8 cellular contexts compared by ENCODE assay signal in genomic region chr1:35269989-35270289, GRCh38. TPM values are rescaled to one million over a fixed set of nuclear protein-coding genes. Genes with fewer than 3 reads are reported as not detected.
DNase-seq lines count a peak whose midpoint lies in the region; ATAC-seq, FAIRE-seq and TF ChIP-seq lines count a peak whose summit lies in the region.

No MANE protein-coding gene starts in this region.

- H3K9me1 ChIP-seq in K562 (ENCODE audit: control insufficient read depth, insufficient read depth, low read length): no peaks in the 10 kb centered on the region

- H3K9ac ChIP-seq in K562 (ENCODE audit: insufficient read depth in 1 of 2, low read depth in 2 of 2, low read length in 2 of 2): peak overlapping the region; percentile 23 to 79; a peak in 3 of 4 replicates
- H3K9ac ChIP-seq in mesendoderm (ENCODE audit: low read length): peak overlapping the region; percentile 47

- no peak overlapping the region for H2AFZ ChIP-seq in K562 (ENCODE audit: low read depth, low read length)

- peaks cover 2% of the 10 kb centered on the region for H3K79me1 ChIP-seq in mesendoderm (ENCODE audit: low read length)

- no peak overlapping the region for H3K23ac ChIP-seq in mesendoderm (ENCODE audit: low read length)

- H2BK120ac ChIP-seq in mesendoderm (ENCODE audit: low read depth, low read length): no peak overlapping the region

- WGBS in K562 (ENCODE audit: insufficient coverage, low coverage, missing lambda C conversion rate): 3% methylated on average over 2 of the region's 2 CpGs
- no CpG with 5 or more reads among the region's 2 CpGs for WGBS in mesendoderm (ENCODE audit: extremely low coverage, insufficient coverage, low lambda C conversion rate)
- 72% methylated on average over 2 of the region's 2 CpGs for WGBS in urinary bladder

- peak overlapping the region; percentile 95 for H3K4me3 ChIP-seq in left ventricle myocardium inferior
- H3K4me3 ChIP-seq in K562: peak overlapping the region; percentile 88
- no peak overlapping the region for H3K4me3 ChIP-seq in mesendoderm (ENCODE audit: low read length)
- peak overlapping the region; percentile 95 for H3K4me3 ChIP-seq in urinary bladder (ENCODE audit: low read depth, low read length)

- peaks cover 43% of the 10 kb centered on the region for H3K4me1 ChIP-seq in left ventricle myocardium inferior
- peaks cover 5 to 21% of the 10 kb centered on the region in 2 experiments; a peak in 4 of 5 replicates for H3K4me1 ChIP-seq in K562 (replicated peaks in 1 of 2; ENCODE audit: control insufficient read depth in 2 of 2, insufficient read depth in 2 of 2, low read length in 2 of 2)
- peaks cover 3% of the 10 kb centered on the region for H3K4me1 ChIP-seq in mesendoderm (ENCODE audit: control insufficient read depth, low read depth, low read length)
- H3K4me1 ChIP-seq in urinary bladder (ENCODE audit: insufficient read depth): peaks cover 4% of the 10 kb centered on the region

- no peak overlapping the region for H2BK5ac ChIP-seq in mesendoderm (ENCODE audit: low read length)

- in situ Hi-C loops in K562 (cut with MboI): no loop called here

- H3K4ac ChIP-seq in mesendoderm (ENCODE audit: low read depth, low read length): no peak overlapping the region

- no peak for FAIRE-seq in K562 (lab: Jason Lieb, UNC)

- no peak overlapping the region for H4K8ac ChIP-seq in mesendoderm (ENCODE audit: low read depth, low read length)

- no peak overlapping the region for H2AK5ac ChIP-seq in mesendoderm (ENCODE audit: low read length)

- no peak overlapping the region for H3K18ac ChIP-seq in mesendoderm (ENCODE audit: low read length)

- H4K20me1 ChIP-seq in K562 (replicated peaks; ENCODE audit: control insufficient read depth, insufficient read depth, low read length): no peaks in the 10 kb centered on the region

- CTCF ChIA-PET in K562 (lab: Yijun Ruan, JAX; ENCODE audit: low intra/inter-chr PET ratio): no interaction called here

- H3K9me3 ChIP-seq in left ventricle myocardium inferior (replicated peaks) (no peaks in the 10 kb centered on the region), K562 (replicated peaks; ENCODE audit: control insufficient read depth, insufficient read depth, low read depth, low read length) (no peaks in the 10 kb centered on the region)

- no peak for DNase-seq in left ventricle myocardium inferior
- DNase-seq in left cardiac atrium: no peak
- DNase-seq in K562 (ENCODE audit: extremely low read depth in 1 of 4, low spot score in 3 of 4): no peak
- DNase-seq in mesendoderm: peak; percentile 2
- DNase-seq in NCI-H187 treated with DMSO at 0.1 percent for 48 hours (lab: John Stamatoyannopoulos, UW): no peak
- no peak for DNase-seq in NCI-H187 (lab: John Stamatoyannopoulos, UW)

- H3K27ac ChIP-seq in left ventricle myocardium inferior (replicated peaks): peak overlapping the region; percentile 92
- H3K27ac ChIP-seq in K562 (ENCODE audit: extremely low read depth, low read depth, low read length): peak overlapping the region; percentile 90
- no peak overlapping the region for H3K27ac ChIP-seq in mesendoderm (ENCODE audit: low read depth, low read length)
- H3K27ac ChIP-seq in urinary bladder (ENCODE audit: low read depth): no peak overlapping the region

- no TSS peak for BruUV-seq in K562 (replicated peaks; lab: Mats Ljungman, UMichigan)

- ATAC-seq in left cardiac atrium: no peak
- no peak for ATAC-seq in K562
- ATAC-seq in HG02588 (IDR thresholded peaks at IDR 0.05; ENCODE audit: unreplicated experiment): no peak

- POLR2A ChIA-PET in K562 (lab: Yijun Ruan, JAX): interaction anchor here (0.9 to 1.2 kb wide), 3 partner anchors 9 to 80 kb away, joined by 3 to 4 read pairs (median 3); no protein-coding TSS in a partner anchor

- TF ChIP-seq RAD21 in K562 (CRISPR knock-in tag; conservative IDR thresholded peaks at IDR 0.05 in 1 of 2, IDR thresholded peaks at IDR 0.05 in 1 of 2): no peak

- no peak for TF ChIP-seq POLR2A in K562 (conservative IDR thresholded peaks at IDR 0.05)

- H3K4me2 ChIP-seq in K562 (ENCODE audit: insufficient read depth, low read length): peak overlapping the region; percentile 100
- peak overlapping the region; percentile 60 for H3K4me2 ChIP-seq in mesendoderm (ENCODE audit: low read length)

- H2BK15ac ChIP-seq in mesendoderm (replicated peaks; ENCODE audit: low read depth): no peak overlapping the region

- H3K27me3 ChIP-seq in left ventricle myocardium inferior (ENCODE audit: low read depth) (no peaks in the 10 kb centered on the region), K562 (ENCODE audit: control insufficient read depth in 2 of 2, insufficient read depth in 2 of 2, low read length in 2 of 2) (no peaks in the 10 kb centered on the region), mesendoderm (ENCODE audit: insufficient read depth, low read length, poor library complexity) (no peaks in the 10 kb centered on the region)

- no peak for TF ChIP-seq EP300 in K562 (IDR thresholded peaks at IDR 0.05; ENCODE audit: low read length)

- H3K36me3 ChIP-seq in left ventricle myocardium inferior: no peaks in the 10 kb centered on the region
- peaks cover 25% of the 10 kb centered on the region; the same call in 2 of the 3 replicates for H3K36me3 ChIP-seq in K562 (ENCODE audit: control insufficient read depth, insufficient read depth, low read length)
- no peaks in the 10 kb centered on the region for H3K36me3 ChIP-seq in mesendoderm (ENCODE audit: control insufficient read depth, insufficient read depth, low read length)
- no peaks in the 10 kb centered on the region for H3K36me3 ChIP-seq in urinary bladder (ENCODE audit: insufficient read depth)

- no peak overlapping the region for H4K5ac ChIP-seq in mesendoderm (ENCODE audit: low read length)

- intact Hi-C loops in left ventricle myocardium inferior (cut with micrococcal nuclease) (no loop called here), left cardiac atrium (cut with DNase I) (no loop called here), K562 (cut with micrococcal nuclease) (loop anchor here (2.0 kb wide), 1 partner anchor 77 kb away; the partner anchor contains the start of gene SFPQ)

- H3K56ac ChIP-seq in mesendoderm (ENCODE audit: low read length): peak overlapping the region; percentile 75

- TF ChIP-seq CTCF in left ventricle myocardium inferior (IDR thresholded peaks at IDR 0.05; ENCODE audit: borderline replicate concordance) (no peak), K562 (IDR thresholded peaks at IDR 0.05 in 2 of 3, conservative IDR thresholded peaks at IDR 0.05 in 1 of 3; ENCODE audit: insufficient read depth in 2 of 3, low read depth in 1 of 3, low read length in 3 of 3) (no peak)

- peaks cover 74% of the 10 kb centered on the region for H3K79me2 ChIP-seq in K562 (ENCODE audit: control insufficient read depth, insufficient read depth, low read length)
- peaks cover 44% of the 10 kb centered on the region for H3K79me2 ChIP-seq in mesendoderm (ENCODE audit: control insufficient read depth, insufficient read depth, low read length)

TF ChIP-seq in K562, 482 proteins besides CTCF, POLR2A, EP300 and RAD21 (continues in another document):
- TF ChIP-seq CEBPB (tag; IDR thresholded peaks at IDR 0.05) (peak; percentile 78), GATAD2B (IDR thresholded peaks at IDR 0.05; ENCODE audit: borderline replicate concordance) (peak; percentile 28; the same call in 1 of the 2 replicates), ZNF175 (CRISPR knock-in tag; IDR thresholded peaks at IDR 0.05; ENCODE audit: low read depth) (no peak), CHD4 (IDR thresholded peaks at IDR 0.05; ENCODE audit: insufficient read depth, insufficient replicate concordance, low read depth, low read length, poor library complexity, severe bottlenecking) (peak; percentile 11), JUN (IDR thresholded peaks at IDR 0.05; ENCODE audit: borderline replicate concordance, low read depth, low read length) (no peak), JUN (CRISPR knock-in tag; IDR thresholded peaks at IDR 0.05; ENCODE audit: borderline replicate concordance) (no peak), ZNF77 (CRISPR knock-in tag; IDR thresholded peaks at IDR 0.05) (0 out of 2 replicates have a peak, but pooled peaks have one; percentile 63), CEBPG (CRISPR knock-in tag; IDR thresholded peaks at IDR 0.05) (no peak), CEBPG (tag; conservative IDR thresholded peaks at IDR 0.05 in 1 of 2, IDR thresholded peaks at IDR 0.05 in 1 of 2) (peak in 1 of 2 experiments; percentile 4; a peak in 2 of 4 replicates)

RNA-seq across cellular contexts. Expression of gene ZMYM4, which starts 1.4 kb away (rescaled TPM):
- total RNA-seq in left ventricle myocardium inferior: 32.6 TPM
- 10 to 100 TPM; 34.2 to 41.6 TPM for total RNA-seq in left cardiac atrium
- 45.4 and 172 TPM in 2 replicates for total RNA-seq in K562 (2011; cell fraction: chromatin; rRNA removed; ENCODE audit: low replicate concordance)
- 21.7 and 37.4 TPM in 2 replicates for total RNA-seq in K562 (2011; cell fraction: nucleolus; rRNA removed)
- total RNA-seq in K562 (2011; cell fraction: nucleoplasm; rRNA removed): 46.6 and 51.5 TPM in 2 replicates
- 42.5 and 43.7 TPM in 2 replicates for total RNA-seq in K562 (2014; rRNA removed)
- 72.0 and 86.8 TPM in 2 replicates for total RNA-seq in K562 (2014; rRNA removed; fragmentation: Illumina TruSeq; extraction: Trizol)
- 61.3 and 63.3 TPM in 2 replicates for total RNA-seq in K562 (2015; rRNA removed; fragmentation: Illumina TruSeq; extraction: Trizol)
- 77.2 and 85.0 TPM in 2 replicates for total RNA-seq in K562 (2021)
- 58.4 and 68.0 TPM in 2 replicates for polyA plus RNA-seq in K562 (2011; rRNA removed)
- polyA plus RNA-seq in K562 (2011; cell fraction: cytosol; rRNA removed): 14.8 and 31.2 TPM in 2 replicates
- polyA plus RNA-seq in K562 (2011; cell fraction: nucleus; rRNA removed): 25.3 and 39.9 TPM in 2 replicates
- 33.8 and 41.6 TPM in 2 replicates for polyA plus RNA-seq in K562 (2012)
- polyA plus RNA-seq in K562 (2014; fragmentation: Illumina TruSeq; extraction: Trizol): 57.0 and 68.7 TPM in 2 replicates
- polyA plus RNA-seq in K562 (2014; fragmentation: Nextera tagmentation; extraction: Ambion mirVana): 10 to 100 TPM; 15.2 to 19.1 TPM
- 35.7 and 45.0 TPM in 2 replicates for polyA plus RNA-seq in K562 (2014; rRNA removed)
- polyA minus RNA-seq in K562 (2011; rRNA and poly(A)+ RNA removed): 142 and 182 TPM in 2 replicates
- polyA minus RNA-seq in K562 (2011; cell fraction: cytosol; rRNA and poly(A)+ RNA removed): 48.1 and 61.0 TPM in 2 replicates
- 29.5 and 68.4 TPM in 2 replicates for polyA minus RNA-seq in K562 (2011; cell fraction: nucleus; rRNA and poly(A)+ RNA removed)
- 37.2 TPM for polyA plus RNA-seq in mesendoderm (2013, experiment 1 of 2)
- 38.8 TPM for polyA plus RNA-seq in mesendoderm (2013, experiment 2 of 2)
- total RNA-seq in urinary bladder: 75.3 TPM
- polyA plus RNA-seq in urinary bladder: 14.1 TPM

Comparison
In these comparisons a context has a peak if more than half of its experiments do, and no peak if none do; other contexts are left out.
1. H3K27ac ChIP-seq: peak in left ventricle myocardium inferior (single experiment) and K562 (single experiment); none in mesendoderm (single experiment) and urinary bladder (single experiment).